8 cellular contexts compared by ENCODE assay signal in genomic region chr1:85061711-85062424, GRCh38. TPM values are rescaled to one million over a fixed set of nuclear protein-coding genes. Genes with fewer than 3 reads are reported as not detected.
DNase-seq lines count a peak whose midpoint lies in the region; ATAC-seq and TF ChIP-seq lines count a peak whose summit lies in the region.

No MANE protein-coding gene starts in this region.

- H3K9me3 ChIP-seq in BLaER1 treated with 17β-estradiol and CSF1 and Interleukin-3, amounts not matched to agents 10 nM and 100 nM (replicated peaks in 1 of 11) = no peaks in the 10 kb centered on the region
- no peaks in the 10 kb centered on the region for H3K9me3 ChIP-seq in esophagus muscularis mucosa
- H3K9me3 ChIP-seq in muscle layer of duodenum (ENCODE audit: control insufficient read depth in 1 of 2, low read length in 2 of 2) = no peaks in the 10 kb centered on the region

- peak; percentile 85 for DNase-seq in NOMO-1 treated with DMSO at 0.1 percent for 48 hours (lab: John Stamatoyannopoulos, UW; ENCODE audit: unreplicated experiment)
- DNase-seq in activated T-cell treated with anti-CD3 and anti-CD28 coated beads for 48 hours (ENCODE audit: low read depth) = peak; percentile 70
- DNase-seq in esophagus muscularis mucosa (ENCODE audit: extremely low spot score) = peak; percentile 99
- DNase-seq in stimulated activated CD8-positive, alpha-beta memory T cell treated with anti-CD3 and anti-CD28 coated beads, Interleukin-7, amount 100 ng/mL, for 1 hour (ENCODE audit: low read depth in 2 of 2) = peak; percentile 47 to 59

- no peaks in the 10 kb centered on the region for H3K27me3 ChIP-seq in BLaER1 treated with 17β-estradiol and CSF1 and Interleukin-3, amounts not matched to agents 10 nM and 100 nM
- no peaks in the 10 kb centered on the region for H3K27me3 ChIP-seq in esophagus muscularis mucosa
- no peaks in the 10 kb centered on the region for H3K27me3 ChIP-seq in muscle layer of duodenum (ENCODE audit: low read depth, low read length)

- H3K4me3 ChIP-seq in BLaER1 treated with 17β-estradiol and CSF1 and Interleukin-3, amounts not matched to agents 10 nM and 100 nM = peak overlapping the region; percentile 40 to 68 (median 57)
- H3K4me3 ChIP-seq in esophagus muscularis mucosa = peak overlapping the region; percentile 56 to 64 (median 59)
- peak overlapping the region; percentile 61 to 70 for H3K4me3 ChIP-seq in muscle layer of duodenum (ENCODE audit: low read depth in 1 of 2, low read length in 2 of 2)

- WGBS in esophagus muscularis mucosa = 6% methylated on average over 25 of the region's 25 CpGs

- no peak for TF ChIP-seq EP300 in esophagus muscularis mucosa (IDR thresholded peaks at IDR 0.05)

- intact Hi-C loops in esophagus muscularis mucosa (cut with DNase I) = no loop called here

- no peaks in the 10 kb centered on the region for H4K20me1 ChIP-seq in BLaER1 treated with 17β-estradiol and CSF1 and Interleukin-3, amounts not matched to agents 10 nM and 100 nM

- H3K4me1 ChIP-seq in BLaER1 treated with 17β-estradiol and CSF1 and Interleukin-3, amounts not matched to agents 10 nM and 100 nM = peaks cover 12 to 44% (median 15%) of the 10 kb centered on the region in 10 experiments
- peaks cover 0 to 10% (median 10%) of the 10 kb centered on the region in 4 donors for H3K4me1 ChIP-seq in esophagus muscularis mucosa
- peaks cover 0 to 8% of the 10 kb centered on the region in 2 donors for H3K4me1 ChIP-seq in muscle layer of duodenum (ENCODE audit: control insufficient read depth in 1 of 2, insufficient read depth in 2 of 2, low read length in 2 of 2)

- TF ChIP-seq CTCF in esophagus muscularis mucosa (IDR thresholded peaks at IDR 0.05) = no peak

- H3K9ac ChIP-seq in BLaER1 treated with 17β-estradiol and CSF1 and Interleukin-3, amounts not matched to agents 10 nM and 100 nM = peak overlapping the region; percentile 11 to 72 (median 57); a peak in 19 of 22 replicates

- TF ChIP-seq POLR2A in esophagus muscularis mucosa (IDR thresholded peaks at IDR 0.05; ENCODE audit: low read depth) = no peak

- no peaks in the 10 kb centered on the region for H3K36me3 ChIP-seq in BLaER1 treated with 17β-estradiol and CSF1 and Interleukin-3, amounts not matched to agents 10 nM and 100 nM
- H3K36me3 ChIP-seq in esophagus muscularis mucosa = no peaks in the 10 kb centered on the region
- H3K36me3 ChIP-seq in muscle layer of duodenum (ENCODE audit: control insufficient read depth in 1 of 2, insufficient read depth in 2 of 2, low read length in 2 of 2) = no peaks in the 10 kb centered on the region

- peak overlapping the region in 6 of 11 experiments; percentile 9 to 73 (median 25); a peak in 5 of 22 replicates for H3K27ac ChIP-seq in BLaER1 treated with 17β-estradiol and CSF1 and Interleukin-3, amounts not matched to agents 10 nM and 100 nM
- peak overlapping the region; percentile 64 to 78 (median 71) for H3K27ac ChIP-seq in esophagus muscularis mucosa (replicated peaks in 1 of 4)
- H3K27ac ChIP-seq in muscle layer of duodenum (ENCODE audit: low read length) = peak overlapping the region; percentile 74

- peak overlapping the region; percentile 82 to 95 (median 91) for H3K4me2 ChIP-seq in BLaER1 treated with 17β-estradiol and CSF1 and Interleukin-3, amounts not matched to agents 10 nM and 100 nM

- ATAC-seq in GM19397 (IDR thresholded peaks at IDR 0.05; ENCODE audit: unreplicated experiment) (peak; percentile 100), HG03558 (IDR thresholded peaks at IDR 0.05; ENCODE audit: extremely low read depth, unreplicated experiment) (peak; percentile 100)

RNA-seq across cellular contexts. Expression of gene MCOLN3, which starts 13.6 kb away (rescaled TPM):
- total RNA-seq in esophagus muscularis mucosa = 1 to 10 TPM in 2 of 4 donors, under 1 TPM in 2; 0.65 to 2.1 (median 1.0) TPM

Comparison
In these comparisons a context has a peak if more than half of its experiments do, and no peak if none do; other contexts are left out.
1. Peak in every context shown above with its lines: DNase-seq, ATAC-seq, H3K4me3 ChIP-seq and H3K27ac ChIP-seq.